Comparison of ENCODE assay signal across 2 cellular contexts in genomic region chr12:116375278-116375842, GRCh38.
TF ChIP-seq lines count a peak whose summit lies in the region.

No MANE protein-coding gene starts in this region.

TF ChIP-seq in IMR-90, 13 proteins besides CTCF, POLR2A, EP300 and RAD21:
- TF ChIP-seq CEBPB (IDR thresholded peaks at IDR 0.05; ENCODE audit: low read depth, low read length): no peak
- TF ChIP-seq CHD1 (IDR thresholded peaks at IDR 0.05; ENCODE audit: low read depth, low read length): no peak
- TF ChIP-seq RFX5 (IDR thresholded peaks at IDR 0.05; ENCODE audit: low read depth, low read length): no peak

TF ChIP-seq in HepG2, 621 proteins besides CTCF, POLR2A, EP300 and RAD21:
- TF ChIP-seq SETDB1 (CRISPR knock-in tag; IDR thresholded peaks at IDR 0.05; ENCODE audit: borderline replicate concordance) (no peak), KMT2B (CRISPR knock-in tag; IDR thresholded peaks at IDR 0.05) (no peak), ZBTB39 (CRISPR knock-in tag; IDR thresholded peaks at IDR 0.05) (0 out of 2 replicates have a peak, but pooled peaks have one; percentile 27), TRIM22 (IDR thresholded peaks at IDR 0.05) (0 out of 2 replicates have a peak, but pooled peaks have one; percentile 57), MNT (IDR thresholded peaks at IDR 0.05) (peak; percentile 86)
